1 cellular context compared by ENCODE assay signal in the genomic region with DNA sequence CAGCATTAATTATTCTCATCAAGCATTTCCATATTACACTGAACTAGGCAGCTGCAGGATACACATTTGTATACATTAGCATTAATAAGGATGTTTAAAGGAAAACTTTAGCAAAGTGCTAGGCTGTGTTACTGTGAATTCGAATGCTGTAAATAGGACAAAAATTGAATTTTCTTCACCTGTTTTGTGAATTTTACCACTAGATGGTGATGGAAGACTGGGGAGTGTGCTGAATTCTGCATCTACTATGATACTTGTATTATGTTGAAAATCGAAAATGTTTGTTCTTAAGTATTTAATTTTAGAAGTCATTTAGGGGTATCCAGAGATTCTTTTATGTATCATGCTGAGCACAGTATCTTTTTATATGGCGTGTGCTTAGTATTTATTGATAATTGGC.
TF ChIP-seq lines count a peak whose summit lies in the region.

No MANE protein-coding gene starts in this region.

TF ChIP-seq in H1, 55 proteins besides CTCF, POLR2A, EP300 and RAD21:
- TF ChIP-seq TBP (IDR thresholded peaks at IDR 0.05; ENCODE audit: low read depth, low read length), result no peak
